8 cellular contexts compared by ENCODE assay signal in genomic region chr15:89575656-89576416, GRCh38. TPM values are rescaled to one million over a fixed set of nuclear protein-coding genes. Genes with fewer than 3 reads are reported as not detected.
DNase-seq lines count a peak whose midpoint lies in the region; ATAC-seq and TF ChIP-seq lines count a peak whose summit lies in the region.

No MANE protein-coding gene starts in this region.

- TF ChIP-seq CTCF in AG09309 (IDR thresholded peaks at IDR 0.05; ENCODE audit: control insufficient read depth, insufficient read depth, low read depth, low read length, missing control alignments) (no peak), esophagus muscularis mucosa (IDR thresholded peaks at IDR 0.05) (no peak), neutrophil (IDR thresholded peaks at IDR 0.05) (no peak)

- intact Hi-C loops in esophagus muscularis mucosa (cut with DNase I): no loop called here

- peaks cover 10% of the 10 kb centered on the region for H3K36me3 Mint-ChIP-seq in T-helper 1 cell treated with Interleukin-12 subunit alpha and Interleukin-12 subunit beta and Interleukin-4 antibody, amounts not matched to agents 30 μg/mL and 1 μg/mL, for 36 hours (ENCODE audit: low read depth)

- H3K9me3 ChIP-seq in esophagus muscularis mucosa (no peaks in the 10 kb centered on the region), neutrophil (no peaks in the 10 kb centered on the region)

- H3K27ac Mint-ChIP-seq in T-helper 1 cell treated with Interleukin-12 subunit alpha and Interleukin-12 subunit beta and Interleukin-4 antibody, amounts not matched to agents 30 μg/mL and 1 μg/mL, for 36 hours: peak overlapping the region; percentile 82

- TF ChIP-seq EP300 in esophagus muscularis mucosa (IDR thresholded peaks at IDR 0.05): no peak

- no peak for TF ChIP-seq POLR2A in esophagus muscularis mucosa (IDR thresholded peaks at IDR 0.05; ENCODE audit: low read depth)

- DNase-seq in AG09309 (ENCODE audit: low read depth) (no peak), esophagus muscularis mucosa (ENCODE audit: extremely low spot score) (no peak), dedifferentiated amniotic fluid mesenchymal stem cell (ENCODE audit: extremely low spot score) (no peak), GOT3 (lab: John Stamatoyannopoulos, UW) (no peak)

- H3K27ac ChIP-seq in esophagus muscularis mucosa (replicated peaks in 1 of 4): peak overlapping the region in 1 of 4 donors; percentile 26
- no peak overlapping the region for H3K27ac ChIP-seq in neutrophil

- peak overlapping the region; percentile 86 for H3K4me3 Mint-ChIP-seq in T-helper 1 cell treated with Interleukin-12 subunit alpha and Interleukin-12 subunit beta and Interleukin-4 antibody, amounts not matched to agents 30 μg/mL and 1 μg/mL, for 36 hours

- H3K4me3 ChIP-seq in AG09309 (ENCODE audit: control insufficient read depth, low read depth, low read length): peak overlapping the region; percentile 89
- H3K4me3 ChIP-seq in esophagus muscularis mucosa: peak overlapping the region; percentile 67 to 90 (median 76)
- H3K4me3 ChIP-seq in neutrophil (ENCODE audit: low read depth in 1 of 2, low read length in 1 of 2): peak overlapping the region; percentile 85 to 97

- H3K27me3 ChIP-seq in esophagus muscularis mucosa (peaks cover 0 to 15% (median 0%) of the 10 kb centered on the region in 4 donors), neutrophil (peaks cover 21% of the 10 kb centered on the region)

- peak; percentile 7 for ATAC-seq in GM18520 (IDR thresholded peaks at IDR 0.05; ENCODE audit: unreplicated experiment)
- ATAC-seq in HG03103 (IDR thresholded peaks at IDR 0.05; ENCODE audit: low read depth, unreplicated experiment): peak; percentile 21

- no peaks in the 10 kb centered on the region for H3K9me3 Mint-ChIP-seq in T-helper 1 cell treated with Interleukin-12 subunit alpha and Interleukin-12 subunit beta and Interleukin-4 antibody, amounts not matched to agents 30 μg/mL and 1 μg/mL, for 36 hours

- H3K36me3 ChIP-seq in esophagus muscularis mucosa (no peaks in the 10 kb centered on the region), neutrophil (peaks cover 5% of the 10 kb centered on the region)

- H3K27me3 Mint-ChIP-seq in T-helper 1 cell treated with Interleukin-12 subunit alpha and Interleukin-12 subunit beta and Interleukin-4 antibody, amounts not matched to agents 30 μg/mL and 1 μg/mL, for 36 hours (ENCODE audit: low read depth): peaks cover 19% of the 10 kb centered on the region

- 5% methylated on average over 15 of the region's 60 CpGs for WGBS in esophagus muscularis mucosa

- H3K4me1 ChIP-seq in esophagus muscularis mucosa (peaks cover 9 to 16% (median 10%) of the 10 kb centered on the region in 4 donors), neutrophil (ENCODE audit: control insufficient read depth in 1 of 2, insufficient read depth in 1 of 2, low read depth in 1 of 2, low read length in 1 of 2) (peaks cover 8 to 26% of the 10 kb centered on the region in 2 experiments)

- H3K4me1 Mint-ChIP-seq in T-helper 1 cell treated with Interleukin-12 subunit alpha and Interleukin-12 subunit beta and Interleukin-4 antibody, amounts not matched to agents 30 μg/mL and 1 μg/mL, for 36 hours (ENCODE audit: low read depth): peaks cover 28% of the 10 kb centered on the region

RNA-seq across cellular contexts. Expression of gene TICRR, which starts 0.6 kb away (rescaled TPM):
- under 1 TPM in 3 of 4 donors, not detected in 1; under 0.01 to 0.29 (median 0.06) TPM for total RNA-seq in esophagus muscularis mucosa
